17 cellular contexts compared by ENCODE assay signal in genomic region chr10:101136007-101136707, GRCh38. TPM values are rescaled to one million over a fixed set of nuclear protein-coding genes. Genes with fewer than 3 reads are reported as not detected.
DNase-seq lines count a peak whose midpoint lies in the region; ATAC-seq, FAIRE-seq and TF ChIP-seq lines count a peak whose summit lies in the region.
"Had no signal": no experiment of that assay in that cellular context is flagged by ENCODE, and none has a peak within 500 bp of the region (broad histone marks: within the 10 kb centered on the region; RNA-seq: fewer than 3 reads in every experiment).

No MANE protein-coding gene starts in this region.

- TF ChIP-seq CTCF in GM10266 (IDR thresholded peaks at IDR 0.05; ENCODE audit: control insufficient read depth, insufficient read depth, low read depth, missing control alignments) (no peak), kidney (IDR thresholded peaks at IDR 0.05; ENCODE audit: borderline replicate concordance, extremely low read depth, insufficient read depth) (no peak), Calu3 (IDR thresholded peaks at IDR 0.05; ENCODE audit: unreplicated experiment) (no peak), tibial artery (IDR thresholded peaks at IDR 0.05) (no peak)

- peak overlapping the region; percentile 59 for H3K27ac ChIP-seq in CD8-positive, alpha-beta memory T cell (ENCODE audit: low read depth, low read length)
- H3K27ac ChIP-seq in kidney (ENCODE audit: low read depth in 2 of 2, low read length in 2 of 2) (no peak overlapping the region), tibial artery (no peak overlapping the region)
- H3K27ac ChIP-seq: suprapubic skin had no signal

- peaks cover 72 to 85% of the 10 kb centered on the region in 2 donors for H3K27me3 Mint-ChIP-seq in CD8-positive, alpha-beta memory T cell
- H3K27me3 Mint-ChIP-seq in Calu3 (ENCODE audit: unreplicated experiment) = peaks cover 66% of the 10 kb centered on the region

- no TSS peak for BruUV-seq in Calu3 (replicated peaks; lab: Mats Ljungman, UMichigan)

- no peaks in the 10 kb centered on the region for H3K9me3 ChIP-seq in CD8-positive, alpha-beta memory T cell (ENCODE audit: low read length)
- H3K9me3 ChIP-seq in kidney (ENCODE audit: control insufficient read depth in 1 of 2, low read length in 2 of 2) (no peaks in the 10 kb centered on the region), tibial artery (no peaks in the 10 kb centered on the region)
- H3K9me3 ChIP-seq: MG63, suprapubic skin had no signal

- peaks cover 68% of the 10 kb centered on the region for H3K27me3 ChIP-seq in CD8-positive, alpha-beta memory T cell (ENCODE audit: insufficient read depth, low read length, poor library complexity, severe bottlenecking)
- H3K27me3 ChIP-seq in tibial artery = peaks cover 0 to 100% of the 10 kb centered on the region in 2 donors

- no peak for DNase-seq in CD8-positive, alpha-beta memory T cell
- DNase-seq in GM10266 (ENCODE audit: extremely low spot score) (peak; percentile 22), RKO (ENCODE audit: low spot score) (peak; percentile 29), kidney (peak; percentile 54), Calu3 (no peak), tibial artery (no peak), NCI-H510A treated with DMSO at 0.1 percent for 48 hours (lab: John Stamatoyannopoulos, UW) (no peak)
- DNase-seq: CD4-positive, CD25-positive, alpha-beta regulatory T cell; hypothalamus; MG63; NCI-H82 had no signal

- FAIRE-seq in kidney (lab: Jason Lieb, UNC) = no peak
- FAIRE-seq: bronchial epithelial cell, G401.6 had no signal

- peaks cover 41 to 74% (median 43%) of the 10 kb centered on the region in 3 donors for H3K4me1 Mint-ChIP-seq in CD8-positive, alpha-beta memory T cell
- peaks cover 11% of the 10 kb centered on the region for H3K4me1 Mint-ChIP-seq in Calu3 (ENCODE audit: low read depth, unreplicated experiment)

- H3K27ac Mint-ChIP-seq in CD8-positive, alpha-beta memory T cell = peak overlapping the region in 1 of 8 donors; percentile 47
- H3K27ac Mint-ChIP-seq in Calu3 (ENCODE audit: unreplicated experiment) = no peak overlapping the region

- POLR2A ChIA-PET in CD8-positive, alpha-beta memory T cell (lab: Charles Lee) = no interaction called here

- ATAC-seq in HG03039 (IDR thresholded peaks at IDR 0.05; ENCODE audit: unreplicated experiment) = no peak
- ATAC-seq: left lobe of liver had no signal

- peaks cover 22% of the 10 kb centered on the region for H3K4me1 ChIP-seq in CD8-positive, alpha-beta memory T cell (ENCODE audit: insufficient read depth, low read length)
- H3K4me1 ChIP-seq in kidney (ENCODE audit: control insufficient read depth in 1 of 2, insufficient read depth in 1 of 2, low read depth in 1 of 2, low read length in 2 of 2) = peaks cover 0 to 2% of the 10 kb centered on the region in 2 donors
- peaks cover 0 to 48% (median 39%) of the 10 kb centered on the region in 4 donors for H3K4me1 ChIP-seq in tibial artery

- no peak overlapping the region for H3K4me3 Mint-ChIP-seq in CD8-positive, alpha-beta memory T cell
- H3K4me3 Mint-ChIP-seq in Calu3 (ENCODE audit: low read depth, unreplicated experiment) = no peak overlapping the region

- no peak overlapping the region for H3K9ac ChIP-seq in kidney (ENCODE audit: low read length in 2 of 2)

- H3K36me3 ChIP-seq in CD8-positive, alpha-beta memory T cell (ENCODE audit: insufficient read depth, low read length) = no peaks in the 10 kb centered on the region
- H3K36me3 ChIP-seq in kidney (ENCODE audit: control insufficient read depth in 1 of 2, insufficient read depth in 2 of 2, low read length in 2 of 2) (no peaks in the 10 kb centered on the region), tibial artery (no peaks in the 10 kb centered on the region)
- H3K36me3 ChIP-seq: MG63, suprapubic skin had no signal

- CTCF ChIA-PET in CD8-positive, alpha-beta memory T cell (lab: Charles Lee) = no interaction called here
- CTCF ChIA-PET in Calu3 (lab: Charles Lee) = no interaction called here

- H3K36me3 Mint-ChIP-seq in CD8-positive, alpha-beta memory T cell = no peaks in the 10 kb centered on the region
- H3K36me3 Mint-ChIP-seq in Calu3 (ENCODE audit: insufficient read depth, unreplicated experiment) = no peaks in the 10 kb centered on the region
- H3K36me3 Mint-ChIP-seq: CD4-positive, CD25-positive, alpha-beta regulatory T cell had no signal

- H3K9me3 Mint-ChIP-seq in CD8-positive, alpha-beta memory T cell = no peaks in the 10 kb centered on the region
- H3K9me3 Mint-ChIP-seq in Calu3 (ENCODE audit: low read depth, unreplicated experiment) = no peaks in the 10 kb centered on the region

- intact Hi-C loops in kidney (cut with DNase I) = no loop called here
- intact Hi-C loops in Calu3 (cut with micrococcal nuclease; ENCODE audit: unreplicated experiment) = no loop called here
- intact Hi-C loops in tibial artery (cut with DNase I; ENCODE audit: low total_unique reads) = no loop called here

- no peak overlapping the region for H3K4me3 ChIP-seq in CD8-positive, alpha-beta memory T cell (ENCODE audit: low read length)
- no peak overlapping the region for H3K4me3 ChIP-seq in kidney (ENCODE audit: low read length in 2 of 2)
- H3K4me3 ChIP-seq in tibial artery = no peak overlapping the region
- H3K4me3 ChIP-seq: MG63 had no signal

RNA-seq across cellular contexts. Expression of gene TLX1, which starts 5.1 kb away (rescaled TPM):
- total RNA-seq in CD8-positive, alpha-beta memory T cell = not detected
- not detected for polyA plus RNA-seq in CD8-positive, alpha-beta memory T cell
- total RNA-seq in kidney = not detected
- not detected for polyA plus RNA-seq in kidney (ENCODE audit: insufficient read depth, low read depth, low replicate concordance)
- not detected in 2 replicates for total RNA-seq in Calu3 (2022)
- total RNA-seq: bronchial epithelial cell; CD4-positive, CD25-positive, alpha-beta regulatory T cell; suprapubic skin; T-helper 2 cell treated with Interferon-gamma antibody and Interleukin-4, amounts not matched to agents 100 ng/mL and 5 ng/mL, for 36 hours had no signal
- polyA plus RNA-seq: CD4-positive, CD25-positive, alpha-beta regulatory T cell had no signal

Comparison
In these comparisons a context has a peak if more than half of its experiments do, and no peak if none do; other contexts are left out.
1. DNase-seq: peak in GM10266 (single experiment), RKO (single experiment) and kidney (single experiment); none in CD8-positive, alpha-beta memory T cell (0 of 5), Calu3 (single experiment), tibial artery (0 of 2) and NCI-H510A treated with DMSO at 0.1 percent for 48 hours (single experiment).